In genomic region chr2:56130463-56131070, GRCh38 we compare ENCODE assay signal across 1 cellular context.
TF ChIP-seq lines count a peak whose summit lies in the region.

No MANE protein-coding gene starts in this region.

TF ChIP-seq in HCT116, 20 proteins besides CTCF, POLR2A, EP300 and RAD21 (continued from another document):
- TF ChIP-seq REST (IDR thresholded peaks at IDR 0.05; ENCODE audit: low read depth) (no peak), EGR1 (IDR thresholded peaks at IDR 0.05; ENCODE audit: low read depth) (no peak)
